Comparison of ENCODE assay signal across 8 cellular contexts in the genomic region with DNA sequence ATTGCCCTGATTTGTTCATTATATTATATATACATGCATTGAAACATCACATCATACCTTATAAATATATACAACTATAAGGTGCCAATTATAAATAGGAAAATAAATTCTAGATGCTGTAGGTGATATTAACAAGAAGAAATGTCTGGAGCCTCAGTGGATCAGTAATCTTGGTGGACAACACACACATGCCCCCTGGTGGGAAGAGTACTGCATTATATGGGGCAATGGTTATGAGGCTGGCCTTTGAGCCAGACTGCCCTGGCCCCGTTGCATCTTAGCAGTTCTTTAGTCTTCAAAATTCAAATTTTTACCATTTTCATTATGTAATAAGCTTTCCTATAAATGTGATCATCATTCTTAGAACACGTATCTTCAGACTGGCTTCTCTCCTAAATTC.
DNase-seq lines count a peak whose midpoint lies in the region; ATAC-seq and TF ChIP-seq lines count a peak whose summit lies in the region.

No MANE protein-coding gene starts in this region.

- peak; percentile 12 for DNase-seq in GM10266 (ENCODE audit: extremely low spot score)
- peak; percentile 80 for DNase-seq in RPMI8226
- DNase-seq in germinal center (ENCODE audit: low spot score): peak; percentile 8
- no peak for DNase-seq in NCI-H187 (lab: John Stamatoyannopoulos, UW)
- DNase-seq in cerebellum (ENCODE audit: low spot score): no peak
- no peak for DNase-seq in activated CD4-positive, alpha-beta memory T cell treated with anti-CD3 and anti-CD28 coated beads for 36 hours

- no peaks in the 10 kb centered on the region for H3K27me3 Mint-ChIP-seq in activated CD4-positive, alpha-beta memory T cell treated with anti-CD3 and anti-CD28 coated beads for 36 hours

- no peaks in the 10 kb centered on the region for H3K4me1 Mint-ChIP-seq in activated CD4-positive, alpha-beta memory T cell treated with anti-CD3 and anti-CD28 coated beads for 36 hours (ENCODE audit: low read depth)

- H3K27ac ChIP-seq in 22Rv1: no peak overlapping the region

- no peak overlapping the region for H3K4me3 Mint-ChIP-seq in activated CD4-positive, alpha-beta memory T cell treated with anti-CD3 and anti-CD28 coated beads for 36 hours

- TF ChIP-seq CTCF in 22Rv1 (IDR thresholded peaks at IDR 0.05) (peak; percentile 84), GM10266 (IDR thresholded peaks at IDR 0.05; ENCODE audit: control insufficient read depth, insufficient read depth, low read depth, missing control alignments) (peak; percentile 32)

- POLR2A ChIA-PET in activated CD4-positive, alpha-beta memory T cell treated with anti-CD3 and anti-CD28 coated beads for 36 hours (lab: Charles Lee): no interaction called here

- no peaks in the 10 kb centered on the region for H3K36me3 Mint-ChIP-seq in activated CD4-positive, alpha-beta memory T cell treated with anti-CD3 and anti-CD28 coated beads for 36 hours

- intact Hi-C loops in activated CD4-positive, alpha-beta memory T cell treated with anti-CD3 and anti-CD28 coated beads for 36 hours (cut with micrococcal nuclease): loop anchor here (2.0 kb wide), 1 partner anchor 214 kb away; no protein-coding TSS in a partner anchor

- peak; percentile 59 for ATAC-seq in HG03045 (IDR thresholded peaks at IDR 0.05; ENCODE audit: unreplicated experiment)

- no peaks in the 10 kb centered on the region for H3K9me3 Mint-ChIP-seq in activated CD4-positive, alpha-beta memory T cell treated with anti-CD3 and anti-CD28 coated beads for 36 hours

- no peak overlapping the region for H3K27ac Mint-ChIP-seq in activated CD4-positive, alpha-beta memory T cell treated with anti-CD3 and anti-CD28 coated beads for 36 hours

- CTCF ChIA-PET in activated CD4-positive, alpha-beta memory T cell treated with anti-CD3 and anti-CD28 coated beads for 36 hours (lab: Charles Lee): interaction anchor here (1.1 kb wide), 1 partner anchor 214 kb away, joined by 3 read pairs; no protein-coding TSS in a partner anchor

Comparison
In these comparisons a context has a peak if more than half of its experiments do, and no peak if none do; other contexts are left out.
1. DNase-seq: peak in GM10266 (single experiment), RPMI8226 (single experiment) and germinal center (single experiment); none in NCI-H187 (0 of 2), cerebellum (single experiment) and activated CD4-positive, alpha-beta memory T cell treated with anti-CD3 and anti-CD28 coated beads for 36 hours (single experiment).